In the genomic region with DNA sequence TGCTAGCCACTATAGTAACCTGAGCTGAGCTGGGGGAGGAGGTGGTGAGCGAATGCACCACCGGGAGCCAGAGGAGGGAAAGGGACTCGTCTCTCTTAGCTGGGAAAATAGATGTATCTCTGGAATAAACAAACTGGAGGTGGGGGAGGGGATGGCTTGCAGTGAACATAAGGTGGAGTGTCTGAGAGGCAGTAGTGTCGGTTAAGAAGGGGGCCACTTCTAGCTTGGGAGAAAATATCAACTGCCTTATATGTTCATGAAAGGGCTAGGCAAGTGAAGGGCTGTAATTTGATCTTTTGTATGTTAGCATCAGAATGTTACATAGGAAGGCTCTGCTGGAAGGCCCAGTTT, we compare ENCODE assay signal across 8 cellular contexts.
DNase-seq lines count a peak whose midpoint lies in the region; ATAC-seq and TF ChIP-seq lines count a peak whose summit lies in the region.

No MANE protein-coding gene starts in this region.

- H3K4me3 ChIP-seq in astrocyte of the spinal cord (ENCODE audit: low read depth, low read length), result peak overlapping the region; percentile 10
- peak overlapping the region; percentile 82 to 84 for H3K4me3 ChIP-seq in muscle layer of duodenum (ENCODE audit: low read depth in 1 of 2, low read length in 2 of 2)

- no peaks in the 10 kb centered on the region for H3K36me3 ChIP-seq in muscle layer of duodenum (ENCODE audit: control insufficient read depth in 1 of 2, insufficient read depth in 2 of 2, low read length in 2 of 2)

- ATAC-seq in GM18867 (IDR thresholded peaks at IDR 0.05; ENCODE audit: unreplicated experiment) (no peak), GM19023 (IDR thresholded peaks at IDR 0.05; ENCODE audit: unreplicated experiment) (no peak)

- H3K4me1 ChIP-seq in muscle layer of duodenum (ENCODE audit: control insufficient read depth in 1 of 2, insufficient read depth in 2 of 2, low read length in 2 of 2), result peaks cover 0 to 9% of the 10 kb centered on the region in 2 donors

- peak overlapping the region; percentile 95 for H3K27ac ChIP-seq in muscle layer of duodenum (ENCODE audit: low read length)

- H3K27me3 ChIP-seq in muscle layer of duodenum (ENCODE audit: low read depth, low read length), result no peaks in the 10 kb centered on the region

- in situ Hi-C loops in astrocyte of the spinal cord (cut with HindIII; ENCODE audit: low sequenced_read_pairs) (no loop called here), KBM-7 (cut with MboI; ENCODE audit: low pct_unique_long_range_greater_than_20kb, low sequenced_read_pairs) (no loop called here)

- TF ChIP-seq CTCF in astrocyte of the spinal cord (IDR thresholded peaks at IDR 0.05; ENCODE audit: low read depth, low read length), result no peak

- peak; percentile 63 for DNase-seq in COR-L47 (lab: John Stamatoyannopoulos, UW)
- DNase-seq in NCI-H1436 (lab: John Stamatoyannopoulos, UW), result peak; percentile 16
- peak; percentile 38 for DNase-seq in astrocyte of the spinal cord (ENCODE audit: low read depth, low spot score)
- DNase-seq in RKO (ENCODE audit: low spot score), result no peak
- no peak for DNase-seq in KBM-7

- no peaks in the 10 kb centered on the region for H3K9me3 ChIP-seq in muscle layer of duodenum (ENCODE audit: control insufficient read depth in 1 of 2, low read length in 2 of 2)

Comparison
In these comparisons a context has a peak if more than half of its experiments do, and no peak if none do; other contexts are left out.
1. DNase-seq: peak in COR-L47 (single experiment), NCI-H1436 (single experiment) and astrocyte of the spinal cord (single experiment); none in RKO (single experiment) and KBM-7 (single experiment).